ENCODE assay signal across 21 cellular contexts in the genomic region with DNA sequence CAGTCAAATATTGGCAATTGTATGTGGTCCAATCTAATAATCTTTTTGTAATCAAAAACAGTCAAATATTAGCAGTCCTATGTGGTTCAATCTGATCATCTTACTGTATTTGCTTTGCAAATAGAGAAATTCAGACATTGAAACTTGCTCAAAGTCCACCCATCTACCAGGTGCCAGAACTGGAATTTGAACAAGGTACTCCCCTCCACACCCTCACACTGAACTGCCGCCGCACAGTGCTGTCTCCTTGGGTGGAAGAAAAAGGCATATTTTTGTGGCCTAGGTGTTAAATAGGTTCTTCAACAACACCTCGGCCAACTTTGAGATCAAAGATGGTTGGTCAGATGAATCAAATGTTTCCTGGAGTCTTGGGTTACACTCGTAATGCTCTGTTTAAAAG.
A peak's percentile ranks its signal among the peaks of the same experiment; 100 is the strongest.
DNase-seq lines count a peak whose midpoint lies in the region; ATAC-seq and TF ChIP-seq lines count a peak whose summit lies in the region.
"Had no signal": no experiment of that assay in that cellular context is flagged by ENCODE, and none has a peak within 500 bp of the region (broad histone marks: within the 10 kb centered on the region; RNA-seq: fewer than 3 reads in every experiment).

No MANE protein-coding gene starts in this region.

- H3K27me3 Mint-ChIP-seq in neural progenitor cell (ENCODE audit: insufficient read depth, low read depth): peaks cover 26% of the 10 kb centered on the region
- no peaks in the 10 kb centered on the region for H3K27me3 Mint-ChIP-seq in activated T-helper 2 cell treated with anti-CD3 and anti-CD28 coated beads, Interferon-gamma antibody, Interleukin-2, Interleukin-4, amounts not matched to agents 10 μg/mL and 5 μg/mL and 100 μg/mL, durations not matched to agents 14 hours and 24 hours and 36 hours (ENCODE audit: low read depth)

- peak; percentile 18 to 57 for TF ChIP-seq RAD21 in liver (IDR thresholded peaks at IDR 0.05)

- intact Hi-C loops in colonic mucosa (cut with DNase I): no loop called here
- intact Hi-C loops in activated T-helper 2 cell treated with anti-CD3 and anti-CD28 coated beads, Interferon-gamma antibody, Interleukin-2, Interleukin-4, amounts not matched to agents 10 μg/mL and 5 μg/mL and 100 μg/mL, durations not matched to agents 14 hours and 24 hours and 36 hours (cut with micrococcal nuclease): no loop called here

- no peak for TF ChIP-seq CTCF in 22Rv1 (IDR thresholded peaks at IDR 0.05)
- TF ChIP-seq CTCF in colonic mucosa (IDR thresholded peaks at IDR 0.05): no peak
- no peak for TF ChIP-seq CTCF in liver (IDR thresholded peaks at IDR 0.05; ENCODE audit: low read depth, low read length, missing input control)
- no peak for TF ChIP-seq CTCF in neural progenitor cell (IDR thresholded peaks at IDR 0.05)
- no peak for TF ChIP-seq CTCF in gastroesophageal sphincter (IDR thresholded peaks at IDR 0.05)

- peak overlapping the region; percentile 27 for H3K27ac Mint-ChIP-seq in neural progenitor cell
- H3K27ac Mint-ChIP-seq in activated T-helper 2 cell treated with anti-CD3 and anti-CD28 coated beads, Interferon-gamma antibody, Interleukin-2, Interleukin-4, amounts not matched to agents 10 μg/mL and 5 μg/mL and 100 μg/mL, durations not matched to agents 14 hours and 24 hours and 36 hours: no peak overlapping the region
- H3K27ac Mint-ChIP-seq: B cell, HFFc6 had no signal

- H3K36me3 ChIP-seq in colonic mucosa: no peaks in the 10 kb centered on the region
- H3K36me3 ChIP-seq in liver (ENCODE audit: control insufficient read depth in 4 of 4, insufficient read depth in 3 of 4, low read depth in 1 of 4, low read length in 3 of 4): no peaks in the 10 kb centered on the region
- H3K36me3 ChIP-seq in neural progenitor cell: no peaks in the 10 kb centered on the region
- H3K36me3 ChIP-seq in gastroesophageal sphincter: no peaks in the 10 kb centered on the region

- 23% methylated on average over 4 of the region's 4 CpGs for WGBS in liver
- 83% methylated on average over 4 of the region's 4 CpGs; no CpG with 5 or more reads in 1 of the 2 donors for WGBS in gastroesophageal sphincter (ENCODE audit: low coverage in 1 of 2), 2 donors

- TF ChIP-seq POLR2A in gastroesophageal sphincter (IDR thresholded peaks at IDR 0.05): no peak

- DNase-seq in colonic mucosa (peak; percentile 64), neural progenitor cell (ENCODE audit: low spot score) (no peak), mucosa of gallbladder (ENCODE audit: low spot score) (no peak)
- no peak for DNase-seq in activated T-helper 2 cell treated with anti-CD3 and anti-CD28 coated beads, Interferon-gamma antibody, Interleukin-2, Interleukin-4, amounts not matched to agents 10 μg/mL and 5 μg/mL and 100 μg/mL, durations not matched to agents 14 hours and 24 hours and 36 hours (ENCODE audit: low spot score)
- DNase-seq: H9, HFFc6, KBM-7, MM.1S, NCI-H1092, NCI-H1436, NCI-H2029, NCI-H510A, NCI-H748 treated with DMSO at 0.1 percent for 48 hours, SIG-M5 had no signal

- H3K4me1 ChIP-seq in colonic mucosa (peaks cover 3% of the 10 kb centered on the region), liver (ENCODE audit: control insufficient read depth in 4 of 4, insufficient read depth in 4 of 4, low read length in 3 of 4) (peaks cover 13 to 79% (median 71%) of the 10 kb centered on the region in 4 donors), neural progenitor cell (peaks cover 63% of the 10 kb centered on the region), gastroesophageal sphincter (peaks cover 0 to 11% (median 0%) of the 10 kb centered on the region in 3 donors)
- H3K4me1 ChIP-seq: A549 had no signal

- ATAC-seq in GM21528 (IDR thresholded peaks at IDR 0.05; ENCODE audit: low FRiP score, unreplicated experiment) (no peak), gastroesophageal sphincter (no peak)
- ATAC-seq: A549 had no signal

- no peaks in the 10 kb centered on the region for H3K27me3 ChIP-seq in colonic mucosa
- H3K27me3 ChIP-seq in liver (ENCODE audit: control insufficient read depth in 4 of 4, insufficient read depth in 4 of 4, low read length in 3 of 4): no peaks in the 10 kb centered on the region
- H3K27me3 ChIP-seq in neural progenitor cell: peaks cover 6% of the 10 kb centered on the region
- H3K27me3 ChIP-seq in gastroesophageal sphincter: no peaks in the 10 kb centered on the region

- H3F3A ChIP-seq in neural progenitor cell (ENCODE audit: low read depth): peaks cover 42% of the 10 kb centered on the region

- no peaks in the 10 kb centered on the region for H3K79me2 ChIP-seq in neural progenitor cell (ENCODE audit: low read depth)

- H3K9me3 Mint-ChIP-seq in neural progenitor cell: no peaks in the 10 kb centered on the region
- H3K9me3 Mint-ChIP-seq in activated T-helper 2 cell treated with anti-CD3 and anti-CD28 coated beads, Interferon-gamma antibody, Interleukin-2, Interleukin-4, amounts not matched to agents 10 μg/mL and 5 μg/mL and 100 μg/mL, durations not matched to agents 14 hours and 24 hours and 36 hours: no peaks in the 10 kb centered on the region
- H3K9me3 Mint-ChIP-seq: CD14-positive monocyte, H9 had no signal

- H3K9ac ChIP-seq in colonic mucosa (ENCODE audit: low read depth in 2 of 2, low read length in 2 of 2): no peak overlapping the region
- no peak overlapping the region for H3K9ac ChIP-seq in liver (ENCODE audit: low read depth in 1 of 2, low read length in 2 of 2)
- no peak overlapping the region for H3K9ac ChIP-seq in neural progenitor cell

- peaks cover 80% of the 10 kb centered on the region for H3K4me1 Mint-ChIP-seq in neural progenitor cell
- H3K4me1 Mint-ChIP-seq in activated T-helper 2 cell treated with anti-CD3 and anti-CD28 coated beads, Interferon-gamma antibody, Interleukin-2, Interleukin-4, amounts not matched to agents 10 μg/mL and 5 μg/mL and 100 μg/mL, durations not matched to agents 14 hours and 24 hours and 36 hours (ENCODE audit: low read depth): no peaks in the 10 kb centered on the region
- H3K4me1 Mint-ChIP-seq: B cell, CD14-positive monocyte had no signal

- H3K4me3 Mint-ChIP-seq in neural progenitor cell: peak overlapping the region; percentile 64
- H3K4me3 Mint-ChIP-seq in activated T-helper 2 cell treated with anti-CD3 and anti-CD28 coated beads, Interferon-gamma antibody, Interleukin-2, Interleukin-4, amounts not matched to agents 10 μg/mL and 5 μg/mL and 100 μg/mL, durations not matched to agents 14 hours and 24 hours and 36 hours (ENCODE audit: low read depth): no peak overlapping the region
- H3K4me3 Mint-ChIP-seq: B cell, CD14-positive monocyte, HFFc6 had no signal

- H4K20me1 ChIP-seq in neural progenitor cell (ENCODE audit: low read depth): peaks cover 40% of the 10 kb centered on the region

- H3K9me3 ChIP-seq in colonic mucosa (no peaks in the 10 kb centered on the region), liver (ENCODE audit: control insufficient read depth in 4 of 4, low read length in 3 of 4) (no peaks in the 10 kb centered on the region), neural progenitor cell (ENCODE audit: low read depth) (no peaks in the 10 kb centered on the region), gastroesophageal sphincter (no peaks in the 10 kb centered on the region)
- H3K9me3 ChIP-seq: A549 had no signal

- H3K4me3 ChIP-seq in colonic mucosa: no peak overlapping the region
- no peak overlapping the region for H3K4me3 ChIP-seq in liver (ENCODE audit: low read depth in 1 of 3, low read length in 3 of 3)
- H3K4me3 ChIP-seq in neural progenitor cell: peak overlapping the region; percentile 11
- H3K4me3 ChIP-seq in gastroesophageal sphincter: no peak overlapping the region
- H3K4me3 ChIP-seq: A549 had no signal

- H3K4me2 ChIP-seq in neural progenitor cell: peak overlapping the region; percentile 67
- H3K4me2 ChIP-seq: A549 had no signal

- H3K27ac ChIP-seq in 22Rv1 (peak overlapping the region; percentile 35; the same call in 1 of the 2 replicates), colonic mucosa (no peak overlapping the region), liver (ENCODE audit: low read depth in 1 of 2, low read length in 2 of 2) (peak overlapping the region; percentile 38 to 48), neural progenitor cell (no peak overlapping the region), gastroesophageal sphincter (no peak overlapping the region)
- H3K27ac ChIP-seq: A549 had no signal

- no peak for TF ChIP-seq EP300 in gastroesophageal sphincter (IDR thresholded peaks at IDR 0.05)

- no peak overlapping the region for H2AFZ ChIP-seq in neural progenitor cell (replicated peaks)

- peaks cover 1% of the 10 kb centered on the region for H3K36me3 Mint-ChIP-seq in neural progenitor cell
- H3K36me3 Mint-ChIP-seq in activated T-helper 2 cell treated with anti-CD3 and anti-CD28 coated beads, Interferon-gamma antibody, Interleukin-2, Interleukin-4, amounts not matched to agents 10 μg/mL and 5 μg/mL and 100 μg/mL, durations not matched to agents 14 hours and 24 hours and 36 hours (ENCODE audit: low read depth): no peaks in the 10 kb centered on the region
- H3K36me3 Mint-ChIP-seq: CD14-positive monocyte had no signal

TF ChIP-seq in liver, 16 proteins besides CTCF, POLR2A, EP300 and RAD21 (continues in another document):
- TF ChIP-seq MAX (IDR thresholded peaks at IDR 0.05): peak; percentile 47
- no peak for TF ChIP-seq TAF1 (conservative IDR thresholded peaks at IDR 0.05)
- TF ChIP-seq RXRA (IDR thresholded peaks at IDR 0.05): peak; percentile 76 to 79
- no peak for TF ChIP-seq FOXA2 (IDR thresholded peaks at IDR 0.05)
- TF ChIP-seq ZBTB33 (IDR thresholded peaks at IDR 0.05): peak; percentile 36
- TF ChIP-seq SP1 (IDR thresholded peaks at IDR 0.05): peak; percentile 85
- TF ChIP-seq HNF4G (IDR thresholded peaks at IDR 0.05): peak; percentile 94

Comparison
In these comparisons a context has a peak if more than half of its experiments do, and no peak if none do; other contexts are left out.
1. H3K27ac ChIP-seq: peak in 22Rv1 (single experiment) and liver (2 of 2); none in colonic mucosa (single experiment), neural progenitor cell (single experiment) and gastroesophageal sphincter (0 of 4).